In genomic region chr17:81870155-81870977, GRCh38 we compare ENCODE assay signal across 9 cellular contexts. TPM values are rescaled to one million over a fixed set of nuclear protein-coding genes. Genes with fewer than 3 reads are reported as not detected.
A peak's percentile ranks its signal among the peaks of the same experiment; 100 is the strongest.
DNase-seq lines count a peak whose midpoint lies in the region; ATAC-seq, FAIRE-seq and TF ChIP-seq lines count a peak whose summit lies in the region.
"Had no signal": no experiment of that assay in that cellular context is flagged by ENCODE, and none has a peak within 500 bp of the region (broad histone marks: within the 10 kb centered on the region; RNA-seq: fewer than 3 reads in every experiment).

No MANE protein-coding gene starts in this region.

- H3K4me1 Mint-ChIP-seq in stimulated activated memory B cell treated with anti-CD40 and anti-IgM and Interleukin-4, amounts not matched to agents 10 μg/mL and 1 μg/mL and 100 μg/mL, for 72 hours: peaks cover 68% of the 10 kb centered on the region

- H3K27ac Mint-ChIP-seq in stimulated activated memory B cell treated with anti-CD40 and anti-IgM and Interleukin-4, amounts not matched to agents 10 μg/mL and 1 μg/mL and 100 μg/mL, for 72 hours: peak overlapping the region; percentile 92

- H3K36me3 ChIP-seq in SJSA1 (peaks cover 66% of the 10 kb centered on the region), bronchial epithelial cell (ENCODE audit: control insufficient read depth, insufficient read depth, low read length) (peaks cover 26% of the 10 kb centered on the region)

- TF ChIP-seq CTCF in bronchial epithelial cell (IDR thresholded peaks at IDR 0.05; ENCODE audit: insufficient read depth, low read length, severe bottlenecking): no peak

- peaks cover 50% of the 10 kb centered on the region for H3K4me1 ChIP-seq in SJSA1 (replicated peaks)

- H3K27me3 ChIP-seq in SJSA1 (replicated peaks) (no peaks in the 10 kb centered on the region), bronchial epithelial cell (ENCODE audit: control insufficient read depth, insufficient read depth, low read length) (no peaks in the 10 kb centered on the region)

- no peaks in the 10 kb centered on the region for H3K27me3 Mint-ChIP-seq in stimulated activated memory B cell treated with anti-CD40 and anti-IgM and Interleukin-4, amounts not matched to agents 10 μg/mL and 1 μg/mL and 100 μg/mL, for 72 hours

- H3K4me3 Mint-ChIP-seq in stimulated activated memory B cell treated with anti-CD40 and anti-IgM and Interleukin-4, amounts not matched to agents 10 μg/mL and 1 μg/mL and 100 μg/mL, for 72 hours: peak overlapping the region; percentile 86

- no peaks in the 10 kb centered on the region for H3K9me3 Mint-ChIP-seq in stimulated activated memory B cell treated with anti-CD40 and anti-IgM and Interleukin-4, amounts not matched to agents 10 μg/mL and 1 μg/mL and 100 μg/mL, for 72 hours

- no peaks in the 10 kb centered on the region; the same call in 1 of the 2 replicates for H3K9me3 ChIP-seq in SJSA1 (replicated peaks)

- H3K4me3 ChIP-seq in SJSA1 (peak overlapping the region; percentile 98), bronchial epithelial cell (ENCODE audit: low read depth, low read length) (peak overlapping the region; percentile 68)

- peak overlapping the region; percentile 93 for H3K27ac ChIP-seq in SJSA1

- FAIRE-seq in bronchial epithelial cell (lab: Jason Lieb, UNC): no peak
- FAIRE-seq: endometrium had no signal

- peak; percentile 14 for ATAC-seq in HG02938 (IDR thresholded peaks at IDR 0.05; ENCODE audit: unreplicated experiment)
- ATAC-seq in stimulated activated memory B cell treated with anti-CD40 and anti-IgM and Interleukin-4, amounts not matched to agents 10 μg/mL and 1 μg/mL and 100 μg/mL, for 72 hours: peak; percentile 40

- H3K36me3 Mint-ChIP-seq in stimulated activated memory B cell treated with anti-CD40 and anti-IgM and Interleukin-4, amounts not matched to agents 10 μg/mL and 1 μg/mL and 100 μg/mL, for 72 hours: peaks cover 25% of the 10 kb centered on the region

- DNase-seq in DMS53 (lab: John Stamatoyannopoulos, UW) (peak; percentile 71), DMS53 treated with DMSO at 0.1 percent for 48 hours (lab: John Stamatoyannopoulos, UW; ENCODE audit: unreplicated experiment) (no peak), SJSA1 (ENCODE audit: low read depth in 1 of 2, low spot score in 2 of 2) (peak; percentile 76 to 84), bronchial epithelial cell (ENCODE audit: low read depth) (no peak), left kidney (ENCODE audit: low read depth, low spot score) (peak; percentile 61), T-helper 9 cell (no peak)

RNA-seq across cellular contexts. Expression of gene ARHGDIA, which starts 0.8 kb away (rescaled TPM):
- total RNA-seq in SJSA1 (2014; rRNA removed; shearing (Covaris generic)): 276 and 304 TPM in 2 replicates
- 57.4 and 67.0 TPM in 2 replicates for total RNA-seq in bronchial epithelial cell

RNA-seq across cellular contexts. Expression of gene P4HB, which starts 10.0 kb away (rescaled TPM):
- total RNA-seq in SJSA1 (2014; rRNA removed; shearing (Covaris generic)): 1,635 and 2,300 TPM in 2 replicates
- 673 and 821 TPM in 2 replicates for total RNA-seq in bronchial epithelial cell

RNA-seq across cellular contexts. Expression of gene ALYREF, which starts 21.0 kb away (rescaled TPM):
- 482 and 554 TPM in 2 replicates for total RNA-seq in SJSA1 (2014; rRNA removed; shearing (Covaris generic))
- 105 and 145 TPM in 2 replicates for total RNA-seq in bronchial epithelial cell

RNA-seq across cellular contexts. Expression of gene ANAPC11, which starts 21.2 kb away (rescaled TPM):
- total RNA-seq in SJSA1 (2014; rRNA removed; shearing (Covaris generic)): 416 and 712 TPM in 2 replicates
- 237 and 251 TPM in 2 replicates for total RNA-seq in bronchial epithelial cell

RNA-seq across cellular contexts. Expression of gene NPB, which starts 31.7 kb away (rescaled TPM):
- total RNA-seq in SJSA1 (2014; rRNA removed; shearing (Covaris generic)): 0.56 and 0.84 TPM in 2 replicates
- 0.26 and 0.51 TPM in 2 replicates for total RNA-seq in bronchial epithelial cell

Comparison
In these comparisons a context has a peak if more than half of its experiments do, and no peak if none do; other contexts are left out.
1. DNase-seq: peak in DMS53 (single experiment), SJSA1 (2 of 2) and left kidney (single experiment); none in DMS53 treated with DMSO at 0.1 percent for 48 hours (single experiment), bronchial epithelial cell (single experiment) and T-helper 9 cell (single experiment).